17 cellular contexts compared by ENCODE assay signal in the genomic region with DNA sequence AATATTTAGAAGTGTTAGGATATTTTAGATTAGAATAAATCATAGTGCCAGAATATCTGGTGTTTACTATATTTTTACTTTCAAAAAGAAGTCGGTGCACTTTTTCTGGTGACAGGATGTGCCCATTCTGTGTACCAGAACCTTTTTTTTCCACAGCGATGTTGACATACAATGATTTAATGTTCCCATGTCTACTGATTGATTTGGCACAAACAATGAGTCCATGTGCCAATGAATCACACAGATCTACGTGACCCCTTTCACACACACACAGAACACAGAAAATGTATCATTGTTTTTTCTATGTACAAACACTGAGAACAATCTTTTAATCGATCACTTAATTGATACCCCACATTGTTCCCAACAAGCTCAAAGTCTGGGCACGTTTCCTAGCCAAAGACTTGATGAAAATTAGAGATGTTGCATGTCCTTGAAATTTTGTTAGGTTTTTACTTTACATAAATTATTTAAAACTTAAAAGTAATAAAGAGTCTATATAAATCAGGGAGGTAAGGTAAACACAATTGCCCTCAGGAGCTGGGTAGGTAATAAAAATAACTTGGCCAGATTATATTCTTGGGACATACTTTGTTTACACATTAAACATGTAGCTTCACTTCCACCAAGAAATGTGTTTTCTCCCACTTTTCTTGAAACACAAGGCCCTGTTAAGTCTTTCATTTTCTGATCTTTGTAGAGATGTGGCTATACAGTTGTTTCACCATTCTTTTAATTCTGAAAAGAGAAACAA.
DNase-seq lines count a peak whose midpoint lies in the region; ATAC-seq and TF ChIP-seq lines count a peak whose summit lies in the region.
"Had no signal": no experiment of that assay in that cellular context is flagged by ENCODE, and none has a peak within 500 bp of the region (broad histone marks: within the 10 kb centered on the region; RNA-seq: fewer than 3 reads in every experiment).

No MANE protein-coding gene starts in this region.

- H3K9me3 ChIP-seq in subcutaneous abdominal adipose tissue (ENCODE audit: control insufficient read depth in 5 of 5, low read length in 5 of 5): no peaks in the 10 kb centered on the region
- H3K9me3 ChIP-seq: SK-N-SH had no signal

- no peak for TF ChIP-seq CTCF in VCaP (conservative IDR thresholded peaks at IDR 0.05)

- no peak overlapping the region for H3K27ac Mint-ChIP-seq in activated naive CD4-positive, alpha-beta T cell treated with anti-CD3 and anti-CD28 coated beads, Interleukin-2, amount 10 ng/mL, durations not matched to agents 7 days and 5 days
- H3K27ac Mint-ChIP-seq: activated CD4-positive, alpha-beta T cell treated with anti-CD3 and anti-CD28 coated beads, Interleukin-2, amount 10 ng/mL, durations not matched to agents 7 days and 5 days; stimulated activated naive B cell treated with anti-CD40 and anti-IgM and Interleukin-4, amounts not matched to agents 10 μg/mL and 1 μg/mL and 100 μg/mL, for 72 hours had no signal

- H3K27ac ChIP-seq in VCaP (peak overlapping the region; percentile 96), subcutaneous abdominal adipose tissue (ENCODE audit: low read depth, low read length) (peak overlapping the region; percentile 2)
- H3K27ac ChIP-seq: HL-60 had no signal

- ATAC-seq in HG03025 (IDR thresholded peaks at IDR 0.05; ENCODE audit: low FRiP score, unreplicated experiment): no peak
- ATAC-seq: Panc1; stimulated activated naive B cell treated with anti-CD40 and anti-IgM and Interleukin-4, amounts not matched to agents 10 μg/mL and 1 μg/mL and 100 μg/mL, for 72 hours had no signal

- peaks cover 1% of the 10 kb centered on the region for H3K9me3 Mint-ChIP-seq in activated naive CD4-positive, alpha-beta T cell treated with anti-CD3 and anti-CD28 coated beads, Interleukin-2, amount 10 ng/mL, durations not matched to agents 7 days and 5 days
- H3K9me3 Mint-ChIP-seq: activated CD4-positive, alpha-beta T cell treated with anti-CD3 and anti-CD28 coated beads, Interleukin-2, amount 10 ng/mL, durations not matched to agents 7 days and 5 days had no signal

- no peaks in the 10 kb centered on the region for H3K36me3 ChIP-seq in subcutaneous abdominal adipose tissue (ENCODE audit: control insufficient read depth in 5 of 5, insufficient read depth in 5 of 5, low read length in 5 of 5)

- no peaks in the 10 kb centered on the region for H3K27me3 Mint-ChIP-seq in activated naive CD4-positive, alpha-beta T cell treated with anti-CD3 and anti-CD28 coated beads, Interleukin-2, amount 10 ng/mL, durations not matched to agents 7 days and 5 days
- H3K27me3 Mint-ChIP-seq: activated CD4-positive, alpha-beta T cell treated with anti-CD3 and anti-CD28 coated beads, Interleukin-2, amount 10 ng/mL, durations not matched to agents 7 days and 5 days had no signal

- no peak overlapping the region for H3K4me3 ChIP-seq in subcutaneous abdominal adipose tissue (ENCODE audit: low read depth in 1 of 5, low read length in 5 of 5)

- CTCF ChIA-PET in activated naive CD4-positive, alpha-beta T cell treated with anti-CD3 and anti-CD28 coated beads, Interleukin-2, amount 10 ng/mL, durations not matched to agents 7 days and 5 days (lab: Charles Lee): no interaction called here

- no peaks in the 10 kb centered on the region for H3K36me3 Mint-ChIP-seq in activated naive CD4-positive, alpha-beta T cell treated with anti-CD3 and anti-CD28 coated beads, Interleukin-2, amount 10 ng/mL, durations not matched to agents 7 days and 5 days
- H3K36me3 Mint-ChIP-seq: stimulated activated naive B cell treated with anti-CD40 and anti-IgM and Interleukin-4, amounts not matched to agents 10 μg/mL and 1 μg/mL and 100 μg/mL, for 72 hours had no signal

- no peak overlapping the region for H3K9ac ChIP-seq in subcutaneous abdominal adipose tissue (ENCODE audit: low read length in 5 of 5)
- H3K9ac ChIP-seq: SK-N-SH had no signal

- no peaks in the 10 kb centered on the region for H3K4me1 Mint-ChIP-seq in activated naive CD4-positive, alpha-beta T cell treated with anti-CD3 and anti-CD28 coated beads, Interleukin-2, amount 10 ng/mL, durations not matched to agents 7 days and 5 days
- H3K4me1 Mint-ChIP-seq: activated CD4-positive, alpha-beta T cell treated with anti-CD3 and anti-CD28 coated beads, Interleukin-2, amount 10 ng/mL, durations not matched to agents 7 days and 5 days; stimulated activated naive B cell treated with anti-CD40 and anti-IgM and Interleukin-4, amounts not matched to agents 10 μg/mL and 1 μg/mL and 100 μg/mL, for 72 hours had no signal

- H3K4me3 Mint-ChIP-seq in activated naive CD4-positive, alpha-beta T cell treated with anti-CD3 and anti-CD28 coated beads, Interleukin-2, amount 10 ng/mL, durations not matched to agents 7 days and 5 days: no peak overlapping the region
- H3K4me3 Mint-ChIP-seq: activated CD4-positive, alpha-beta T cell treated with anti-CD3 and anti-CD28 coated beads, Interleukin-2, amount 10 ng/mL, durations not matched to agents 7 days and 5 days; stimulated activated naive B cell treated with anti-CD40 and anti-IgM and Interleukin-4, amounts not matched to agents 10 μg/mL and 1 μg/mL and 100 μg/mL, for 72 hours had no signal

- peak; percentile 7 for DNase-seq in NCI-H1694 (lab: John Stamatoyannopoulos, UW)
- no peak for DNase-seq in NCI-H1694 treated with DMSO at 0.1 percent for 48 hours (lab: John Stamatoyannopoulos, UW)
- peak; percentile 12 for DNase-seq in iris pigment epithelial cell (ENCODE audit: low read depth)
- no peak for DNase-seq in activated naive CD4-positive, alpha-beta T cell treated with anti-CD3 and anti-CD28 coated beads, Interleukin-2, amount 10 ng/mL, durations not matched to agents 7 days and 5 days
- no peak for DNase-seq in T1000 (lab: John Stamatoyannopoulos, UW)
- DNase-seq: activated CD4-positive, alpha-beta T cell treated with anti-CD3 and anti-CD28 coated beads, Interleukin-2, amount 10 ng/mL, durations not matched to agents 7 days and 5 days; activated naive CD4-positive, alpha-beta T cell treated with anti-CD3 and anti-CD28 coated beads, Interleukin-2, amount 50 U/mL, for 16 hours; activated T-cell treated with anti-CD3 and anti-CD28 coated beads for 4 hours; hypothalamus; NCI-H524; SK-N-SH; stimulated activated naive B cell treated with anti-CD40 and anti-IgM and Interleukin-4, amounts not matched to agents 10 μg/mL and 1 μg/mL and 100 μg/mL, for 72 hours had no signal

- peaks cover 5 to 14% (median 13%) of the 10 kb centered on the region in 5 donors for H3K4me1 ChIP-seq in subcutaneous abdominal adipose tissue (ENCODE audit: control insufficient read depth in 5 of 5, insufficient read depth in 5 of 5, low read length in 5 of 5)

- no peaks in the 10 kb centered on the region for H3K27me3 ChIP-seq in subcutaneous abdominal adipose tissue (ENCODE audit: control insufficient read depth in 5 of 5, insufficient read depth in 4 of 5, low read length in 5 of 5)

Comparison
In these comparisons a context has a peak if more than half of its experiments do, and no peak if none do; other contexts are left out.
1. DNase-seq: peak in NCI-H1694 (single experiment) and iris pigment epithelial cell (single experiment); none in NCI-H1694 treated with DMSO at 0.1 percent for 48 hours (single experiment), activated naive CD4-positive, alpha-beta T cell treated with anti-CD3 and anti-CD28 coated beads, Interleukin-2, amount 10 ng/mL, durations not matched to agents 7 days and 5 days (single experiment) and T1000 (single experiment).